ENCODE assay signal across 9 cellular contexts in genomic region chr1:220803401-220804201, GRCh38. TPM values are rescaled to one million over a fixed set of nuclear protein-coding genes. Genes with fewer than 3 reads are reported as not detected.
DNase-seq lines count a peak whose midpoint lies in the region; ATAC-seq and TF ChIP-seq lines count a peak whose summit lies in the region.
"Had no signal": no experiment of that assay in that cellular context is flagged by ENCODE, and none has a peak within 500 bp of the region (broad histone marks: within the 10 kb centered on the region; RNA-seq: fewer than 3 reads in every experiment).

No MANE protein-coding gene starts in this region.

- no peaks in the 10 kb centered on the region for H3K27me3 ChIP-seq in H7 (ENCODE audit: control insufficient read depth, insufficient read depth, low read length)
- H3K27me3 ChIP-seq in right lobe of liver, result no peaks in the 10 kb centered on the region

- H3K4me1 ChIP-seq in right lobe of liver, result no peaks in the 10 kb centered on the region

- peaks cover 4% of the 10 kb centered on the region for H3K36me3 ChIP-seq in H7 (replicated peaks; ENCODE audit: control insufficient read depth, insufficient read depth, low read length)
- H3K36me3 ChIP-seq in right lobe of liver, result peaks cover 0 to 13% (median 0%) of the 10 kb centered on the region in 4 donors

- no peaks in the 10 kb centered on the region for H3K9me3 ChIP-seq in right lobe of liver

- no peak for TF ChIP-seq POLR2A in right lobe of liver (IDR thresholded peaks at IDR 0.05)

- peak; percentile 68 to 81 (median 73) for ATAC-seq in right lobe of liver

- peak; percentile 68 for TF ChIP-seq CTCF in cardiac fibroblast (IDR thresholded peaks at IDR 0.05; ENCODE audit: low read depth, low read length)
- peak; percentile 74 to 90 (median 86) for TF ChIP-seq CTCF in right lobe of liver (IDR thresholded peaks at IDR 0.05)

- H3K27ac ChIP-seq in right lobe of liver, result peak overlapping the region in 1 of 3 donors; percentile 49

- H3K4me3 ChIP-seq in H7 (ENCODE audit: insufficient read depth, low read depth, low read length) (no peak overlapping the region), cardiac fibroblast (replicated peaks in 1 of 2; ENCODE audit: low read depth in 2 of 2, low read length in 2 of 2) (no peak overlapping the region), right lobe of liver (no peak overlapping the region)

- intact Hi-C loops in right lobe of liver (cut with DNase I), result no loop called here
- intact Hi-C loops in posterior vena cava (cut with DNase I), result no loop called here

- DNase-seq in NCI-H2081 (lab: John Stamatoyannopoulos, UW) (peak; percentile 17 to 29), NCI-H2081 treated with DMSO at 0.1 percent for 48 hours (lab: John Stamatoyannopoulos, UW) (no peak), H7 (peak; percentile 61), NCI-H69 (lab: John Stamatoyannopoulos, UW) (peak; percentile 52), cardiac fibroblast (ENCODE audit: low read depth in 2 of 2) (peak; percentile 63 to 64), right lobe of liver (no peak), posterior vena cava (ENCODE audit: low spot score) (no peak)
- no peak for DNase-seq in activated effector memory CD4-positive, alpha-beta T cell treated with Interleukin-2 at 50 U/mL for 16 hours

- 42% methylated on average over 8 of the region's 10 CpGs for WGBS in right lobe of liver (ENCODE audit: insufficient coverage, low coverage, low lambda C conversion rate, missing lambda C conversion rate)

RNA-seq across cellular contexts. Expression of gene MTARC1, which starts 16.9 kb away (rescaled TPM):
- 28.6 and 31.2 TPM in 2 replicates for total RNA-seq in H7 (2014; rRNA removed; shearing (Covaris generic))
- 10 to 100 TPM; 14.5 to 83.6 (median 35.2) TPM for total RNA-seq in right lobe of liver
- 1 to 10 TPM; 6.7 to 9.2 TPM for total RNA-seq in posterior vena cava
- total RNA-seq: activated CD8-positive, alpha-beta memory T cell treated with anti-CD3 and anti-CD28 coated beads for 36 hours had no signal

RNA-seq across cellular contexts. Expression of gene MTARC2, which starts 55.5 kb away (rescaled TPM):
- total RNA-seq in H7 (2014; rRNA removed; shearing (Covaris generic)), result 12.2 and 13.0 TPM in 2 replicates
- 100 to 1,000 TPM in 3 of 6 experiments, 10 to 100 TPM in 3; 41.8 to 140 (median 86.6) TPM for total RNA-seq in right lobe of liver
- 10 to 100 TPM; 11.8 to 15.2 TPM for total RNA-seq in posterior vena cava
- total RNA-seq: activated CD8-positive, alpha-beta memory T cell treated with anti-CD3 and anti-CD28 coated beads for 36 hours had no signal

Comparison
In these comparisons a context has a peak if more than half of its experiments do, and no peak if none do; other contexts are left out.
1. DNase-seq: peak in NCI-H2081 (2 of 2), H7 (single experiment), NCI-H69 (single experiment) and cardiac fibroblast (2 of 2); none in NCI-H2081 treated with DMSO at 0.1 percent for 48 hours (single experiment), right lobe of liver (0 of 3), activated effector memory CD4-positive, alpha-beta T cell treated with Interleukin-2 at 50 U/mL for 16 hours (single experiment) and posterior vena cava (single experiment).